18 cellular contexts compared by ENCODE assay signal in genomic region chr11:59761985-59762384, GRCh38. TPM values are rescaled to one million over a fixed set of nuclear protein-coding genes. Genes with fewer than 3 reads are reported as not detected.
DNase-seq lines count a peak whose midpoint lies in the region; ATAC-seq, FAIRE-seq and TF ChIP-seq lines count a peak whose summit lies in the region.
"Had no signal": no experiment of that assay in that cellular context is flagged by ENCODE, and none has a peak within 500 bp of the region (broad histone marks: within the 10 kb centered on the region; RNA-seq: fewer than 3 reads in every experiment).

No MANE protein-coding gene starts in this region.

- H3K27ac ChIP-seq in right lobe of liver (no peak overlapping the region), HepG2 (ENCODE audit: extremely low read length, insufficient read depth, low read length) (no peak overlapping the region), heart right ventricle (peak overlapping the region in 4 of 10 donors; percentile 32 to 75 (median 36))
- H3K27ac ChIP-seq: PC-9, SK-N-MC had no signal

- no peaks in the 10 kb centered on the region for H4K20me1 ChIP-seq in HepG2 (ENCODE audit: insufficient read depth, low read length)

- FAIRE-seq in HepG2 (lab: Jason Lieb, UNC) (no peak), frontal cortex (lab: Jason Lieb, UNC) (no peak)

- CTCF ChIA-PET in HepG2 (lab: Yijun Ruan, JAX; ENCODE audit: low intra/inter-chr PET ratio, low total read pairs), result no interaction called here

- H3K9ac ChIP-seq in HepG2 (ENCODE audit: insufficient read depth, low read depth, low read length), result no peak overlapping the region

- no peak overlapping the region for H2AFZ ChIP-seq in HepG2 (ENCODE audit: low read length)
- H2AFZ ChIP-seq: PC-9 had no signal

- DNase-seq in right lobe of liver (no peak), HepG2 (ENCODE audit: low spot score) (no peak), heart right ventricle (no peak), mucosa of descending colon (no peak), T-helper 1 cell (no peak), RKO (ENCODE audit: low spot score) (no peak), frontal cortex (ENCODE audit: low spot score in 2 of 2) (no peak), D341Med (ENCODE audit: low spot score) (no peak)
- DNase-seq: CD4-positive, alpha-beta memory T cell; H7; NCI-H1048; NCI-H1694; NCI-H226; PC-9 had no signal

- no peak overlapping the region for H3K4me2 ChIP-seq in HepG2 (ENCODE audit: low read depth, low read length)
- H3K4me2 ChIP-seq: PC-9 had no signal

- no peak for TF ChIP-seq CTCF in right lobe of liver (IDR thresholded peaks at IDR 0.05)
- no peak for TF ChIP-seq CTCF in HepG2 (CRISPR knock-in tag; IDR thresholded peaks at IDR 0.05)
- TF ChIP-seq CTCF in heart right ventricle (IDR thresholded peaks at IDR 0.05), result peak in 1 of 9 donors; percentile 10
- TF ChIP-seq CTCF in mucosa of descending colon (IDR thresholded peaks at IDR 0.05), result no peak

- ATAC-seq in right lobe of liver (peak; percentile 23 to 65 (median 28)), HepG2 (no peak), heart right ventricle (peak; percentile 44 to 84 (median 56)), mucosa of descending colon (peak; percentile 47)

- TF ChIP-seq RAD21 in HepG2 (CRISPR knock-in tag; IDR thresholded peaks at IDR 0.05), result no peak

- no TSS peak for BruUV-seq in HepG2 (replicated peaks; lab: Mats Ljungman, UMichigan)

- TF ChIP-seq EP300 in HepG2 (IDR thresholded peaks at IDR 0.05; ENCODE audit: low read depth in 2 of 2, low read length in 2 of 2) (no peak), HepG2 (CRISPR knock-in tag; IDR thresholded peaks at IDR 0.05; ENCODE audit: borderline replicate concordance) (no peak)

- H3K27me3 ChIP-seq in right lobe of liver (no peaks in the 10 kb centered on the region), HepG2 (ENCODE audit: control insufficient read depth in 1 of 2, insufficient read depth in 2 of 2, low read length in 2 of 2) (no peaks in the 10 kb centered on the region), heart right ventricle (no peaks in the 10 kb centered on the region)

- H3K4me3 ChIP-seq in right lobe of liver, result no peak overlapping the region
- no peak overlapping the region for H3K4me3 ChIP-seq in HepG2 (replicated peaks in 1 of 3; ENCODE audit: insufficient read depth in 1 of 3, low read depth in 2 of 3, low read length in 3 of 3)
- no peak overlapping the region for H3K4me3 ChIP-seq in heart right ventricle
- H3K4me3 ChIP-seq in mucosa of descending colon, result no peak overlapping the region
- H3K4me3 ChIP-seq: PC-9, SK-N-MC had no signal

- POLR2A ChIA-PET in HepG2 (lab: Yijun Ruan, JAX), result no interaction called here

- in situ Hi-C loops in HepG2 (cut with HindIII; ENCODE audit: extremely low pct_ligation_motif_present, low pct_unique_long_range_greater_than_20kb), result no loop called here

- 71% methylated on average over 6 of the region's 6 CpGs for WGBS in right lobe of liver (ENCODE audit: insufficient coverage, low coverage, low lambda C conversion rate, missing lambda C conversion rate)
- 94% methylated on average over 6 of the region's 6 CpGs for WGBS in HepG2 (ENCODE audit: low lambda C conversion rate)
- WGBS in heart right ventricle, 2 donors, result 42 to 57% methylated on average over 6 of the region's 6 CpGs

- intact Hi-C loops in right lobe of liver (cut with DNase I) (loop anchor here in 1 of 2 donors (5.0 kb wide), 1 partner anchor 35 kb away; no protein-coding TSS in a partner anchor), HepG2 (cut with micrococcal nuclease; ENCODE audit: unreplicated experiment) (no loop called here), heart right ventricle (cut with DNase I) (no loop called here), mucosa of descending colon (cut with DNase I, micrococcal nuclease) (no loop called here)

- TF ChIP-seq POLR2A in right lobe of liver (IDR thresholded peaks at IDR 0.05) (no peak), HepG2 (IDR thresholded peaks at IDR 0.05; ENCODE audit: insufficient read depth in 1 of 2, low read depth in 2 of 2, low read length in 2 of 2) (no peak)

- no peaks in the 10 kb centered on the region for H3K9me3 ChIP-seq in right lobe of liver
- no peaks in the 10 kb centered on the region for H3K9me3 ChIP-seq in HepG2 (ENCODE audit: low read length)
- no peaks in the 10 kb centered on the region for H3K9me3 ChIP-seq in heart right ventricle
- no peaks in the 10 kb centered on the region for H3K9me3 ChIP-seq in mucosa of descending colon

- no peaks in the 10 kb centered on the region for H3K79me2 ChIP-seq in HepG2 (ENCODE audit: insufficient read depth, low read length)

- H3K36me3 ChIP-seq in right lobe of liver (no peaks in the 10 kb centered on the region), HepG2 (replicated peaks in 1 of 2; ENCODE audit: control insufficient read depth in 1 of 2, insufficient read depth in 2 of 2, low read length in 2 of 2) (peaks cover 0 to 4% of the 10 kb centered on the region in 2 experiments; a peak in 2 of 5 replicates), heart right ventricle (peaks cover 0 to 13% (median 0%) of the 10 kb centered on the region in 9 donors), mucosa of descending colon (ENCODE audit: low read depth) (no peaks in the 10 kb centered on the region)

- H3K4me1 ChIP-seq in right lobe of liver, result no peaks in the 10 kb centered on the region
- peaks cover 19% of the 10 kb centered on the region for H3K4me1 ChIP-seq in HepG2 (ENCODE audit: insufficient read depth, low read length)
- H3K4me1 ChIP-seq in heart right ventricle, result peaks cover 6 to 54% (median 48%) of the 10 kb centered on the region in 9 donors
- peaks cover 32% of the 10 kb centered on the region for H3K4me1 ChIP-seq in mucosa of descending colon (ENCODE audit: low read depth)

RNA-seq across cellular contexts. Expression of gene STX3, which starts 6.8 kb away (rescaled TPM):
- total RNA-seq in right lobe of liver (10 to 100 TPM in 3 of 6 experiments, 1 to 10 TPM in 3; 4.5 to 16.5 (median 8.6) TPM), HepG2 (2016; rRNA removed; fragmentation: Illumina TruSeq; extraction: Trizol) (24.0 and 28.7 TPM in 2 replicates), heart right ventricle (10 to 100 TPM in 3 of 10 donors, 1 to 10 TPM in 7; 5.4 to 12.8 (median 8.1) TPM), mucosa of descending colon (100 to 1,000 TPM in 1 of 3 donors, 10 to 100 TPM in 2; 69.5 to 129 (median 96.1) TPM), frontal cortex (26.9 TPM)
- 23.0 and 26.0 TPM in 2 replicates for total RNA-seq in HepG2 (2016; cell fraction: cytosol; rRNA removed; fragmentation: Illumina TruSeq; extraction: Trizol; ENCODE audit: low read depth)
- total RNA-seq in HepG2 (2016; cell fraction: insoluble cytoplasmic fraction; rRNA removed; fragmentation: Illumina TruSeq; extraction: Trizol), result 24.5 and 26.3 TPM in 2 replicates
- total RNA-seq in HepG2 (2016; cell fraction: membrane; rRNA removed; fragmentation: Illumina TruSeq; extraction: Trizol), result 42.0 and 47.8 TPM in 2 replicates
- total RNA-seq in HepG2 (2016; cell fraction: nucleus; rRNA removed; fragmentation: Illumina TruSeq; extraction: Trizol), result 17.5 and 18.2 TPM in 2 replicates
- polyA plus RNA-seq in HepG2 (2011; rRNA removed) (16.5 TPM in 2 replicates), heart right ventricle (10 to 100 TPM; 10.8 to 11.9 TPM)
- 13.4 and 17.9 TPM in 2 replicates for polyA plus RNA-seq in HepG2 (2011; cell fraction: cytosol; rRNA removed)
- polyA plus RNA-seq in HepG2 (2011; cell fraction: nucleus; rRNA removed), result 8.5 and 12.6 TPM in 2 replicates
- 13.7 and 18.7 TPM in 2 replicates for polyA plus RNA-seq in HepG2 (2012)
- polyA plus RNA-seq in HepG2 (2016; cell fraction: cytosol; fragmentation: Illumina TruSeq; extraction: Trizol; ENCODE audit: low read depth), result 19.8 and 22.2 TPM in 2 replicates
- polyA plus RNA-seq in HepG2 (2016; cell fraction: insoluble cytoplasmic fraction; fragmentation: Illumina TruSeq; extraction: Trizol; ENCODE audit: low read depth), result 23.0 and 25.9 TPM in 2 replicates
- 33.8 and 35.0 TPM in 2 replicates for polyA plus RNA-seq in HepG2 (2016; cell fraction: membrane; fragmentation: Illumina TruSeq; extraction: Trizol; ENCODE audit: low read depth)
- polyA plus RNA-seq in HepG2 (2016; cell fraction: nucleus; fragmentation: Illumina TruSeq; extraction: Trizol; ENCODE audit: insufficient read depth, low read depth), result 20.1 and 21.2 TPM in 2 replicates
- polyA minus RNA-seq in HepG2 (2011; rRNA and poly(A)+ RNA removed; ENCODE audit: low replicate concordance), result 10.1 and 18.3 TPM in 2 replicates
- 11.6 and 11.8 TPM in 2 replicates for polyA minus RNA-seq in HepG2 (2011; cell fraction: cytosol; rRNA and poly(A)+ RNA removed)
- 22.5 and 23.2 TPM in 2 replicates for polyA minus RNA-seq in HepG2 (2011; cell fraction: nucleus; rRNA and poly(A)+ RNA removed)

RNA-seq across cellular contexts. Expression of gene OR10V1, which starts 48.3 kb away (rescaled TPM):
- not detected for total RNA-seq in right lobe of liver
- not detected in 2 replicates for total RNA-seq in HepG2 (2016; rRNA removed; fragmentation: Illumina TruSeq; extraction: Trizol)
- total RNA-seq in HepG2 (2016; cell fraction: cytosol; rRNA removed; fragmentation: Illumina TruSeq; extraction: Trizol; ENCODE audit: low read depth), result not detected in 2 replicates
- total RNA-seq in HepG2 (2016; cell fraction: insoluble cytoplasmic fraction; rRNA removed; fragmentation: Illumina TruSeq; extraction: Trizol), result not detected in 2 replicates
- not detected in 2 replicates for total RNA-seq in HepG2 (2016; cell fraction: membrane; rRNA removed; fragmentation: Illumina TruSeq; extraction: Trizol)
- not detected in 2 replicates for total RNA-seq in HepG2 (2016; cell fraction: nucleus; rRNA removed; fragmentation: Illumina TruSeq; extraction: Trizol)
- not detected in 2 replicates for polyA plus RNA-seq in HepG2 (2011; rRNA removed)
- not detected in 2 replicates for polyA plus RNA-seq in HepG2 (2011; cell fraction: cytosol; rRNA removed)
- not detected in 2 replicates for polyA plus RNA-seq in HepG2 (2011; cell fraction: nucleus; rRNA removed)
- not detected in 2 replicates for polyA plus RNA-seq in HepG2 (2012)
- not detected in 2 replicates for polyA plus RNA-seq in HepG2 (2016; cell fraction: cytosol; fragmentation: Illumina TruSeq; extraction: Trizol; ENCODE audit: low read depth)
- not detected in 2 replicates for polyA plus RNA-seq in HepG2 (2016; cell fraction: insoluble cytoplasmic fraction; fragmentation: Illumina TruSeq; extraction: Trizol; ENCODE audit: low read depth)
- polyA plus RNA-seq in HepG2 (2016; cell fraction: membrane; fragmentation: Illumina TruSeq; extraction: Trizol; ENCODE audit: low read depth), result not detected in 2 replicates
- polyA plus RNA-seq in HepG2 (2016; cell fraction: nucleus; fragmentation: Illumina TruSeq; extraction: Trizol; ENCODE audit: insufficient read depth, low read depth), result not detected in 2 replicates
- not detected in 2 replicates for polyA minus RNA-seq in HepG2 (2011; rRNA and poly(A)+ RNA removed; ENCODE audit: low replicate concordance)
- not detected in 2 replicates for polyA minus RNA-seq in HepG2 (2011; cell fraction: cytosol; rRNA and poly(A)+ RNA removed)
- polyA minus RNA-seq in HepG2 (2011; cell fraction: nucleus; rRNA and poly(A)+ RNA removed), result not detected in 2 replicates
- total RNA-seq in heart right ventricle, result not detected
- polyA plus RNA-seq in heart right ventricle, result not detected
- not detected for total RNA-seq in mucosa of descending colon
- total RNA-seq in frontal cortex, result not detected
- total RNA-seq: A172; CD4-positive, alpha-beta memory T cell; H7; MCF 10A; PC-9 had no signal
- polyA plus RNA-seq: BJ; CD4-positive, alpha-beta memory T cell had no signal

RNA-seq across cellular contexts. Expression of gene MRPL16, which starts 48.6 kb away (rescaled TPM):
- 10 to 100 TPM; 30.6 to 48.3 (median 37.3) TPM for total RNA-seq in right lobe of liver
- total RNA-seq in HepG2 (2016; rRNA removed; fragmentation: Illumina TruSeq; extraction: Trizol), result 62.6 and 77.8 TPM in 2 replicates
- total RNA-seq in HepG2 (2016; cell fraction: cytosol; rRNA removed; fragmentation: Illumina TruSeq; extraction: Trizol; ENCODE audit: low read depth), result 11.5 and 12.8 TPM in 2 replicates
- 61.8 and 70.6 TPM in 2 replicates for total RNA-seq in HepG2 (2016; cell fraction: insoluble cytoplasmic fraction; rRNA removed; fragmentation: Illumina TruSeq; extraction: Trizol)
- total RNA-seq in HepG2 (2016; cell fraction: membrane; rRNA removed; fragmentation: Illumina TruSeq; extraction: Trizol), result 18.4 and 22.8 TPM in 2 replicates
- 22.3 and 22.5 TPM in 2 replicates for total RNA-seq in HepG2 (2016; cell fraction: nucleus; rRNA removed; fragmentation: Illumina TruSeq; extraction: Trizol)
- polyA plus RNA-seq in HepG2 (2011; rRNA removed), result 40.3 and 45.3 TPM in 2 replicates
- 43.5 and 47.2 TPM in 2 replicates for polyA plus RNA-seq in HepG2 (2011; cell fraction: cytosol; rRNA removed)
- polyA plus RNA-seq in HepG2 (2011; cell fraction: nucleus; rRNA removed), result 18.7 and 25.3 TPM in 2 replicates
- 34.1 and 37.3 TPM in 2 replicates for polyA plus RNA-seq in HepG2 (2012)
- polyA plus RNA-seq in HepG2 (2016; cell fraction: cytosol; fragmentation: Illumina TruSeq; extraction: Trizol; ENCODE audit: low read depth), result 11.0 and 12.9 TPM in 2 replicates
- polyA plus RNA-seq in HepG2 (2016; cell fraction: insoluble cytoplasmic fraction; fragmentation: Illumina TruSeq; extraction: Trizol; ENCODE audit: low read depth), result 87.0 and 90.8 TPM in 2 replicates
- 17.3 and 18.6 TPM in 2 replicates for polyA plus RNA-seq in HepG2 (2016; cell fraction: membrane; fragmentation: Illumina TruSeq; extraction: Trizol; ENCODE audit: low read depth)
- polyA plus RNA-seq in HepG2 (2016; cell fraction: nucleus; fragmentation: Illumina TruSeq; extraction: Trizol; ENCODE audit: insufficient read depth, low read depth), result 42.7 and 48.9 TPM in 2 replicates
- polyA minus RNA-seq in HepG2 (2011; rRNA and poly(A)+ RNA removed; ENCODE audit: low replicate concordance), result 14.8 and 31.8 TPM in 2 replicates
- 9.6 and 12.4 TPM in 2 replicates for polyA minus RNA-seq in HepG2 (2011; cell fraction: cytosol; rRNA and poly(A)+ RNA removed)
- 14.7 and 14.8 TPM in 2 replicates for polyA minus RNA-seq in HepG2 (2011; cell fraction: nucleus; rRNA and poly(A)+ RNA removed)
- 100 to 1,000 TPM in 1 of 10 donors, 10 to 100 TPM in 9; 69.9 to 108 (median 89.8) TPM for total RNA-seq in heart right ventricle
- polyA plus RNA-seq in heart right ventricle, result 10 to 100 TPM; 70.0 to 86.5 TPM
- 10 to 100 TPM; 38.8 to 54.3 (median 51.5) TPM for total RNA-seq in mucosa of descending colon
- 31.8 TPM for total RNA-seq in frontal cortex
